Comparison of ENCODE assay signal across 8 cellular contexts in genomic region chr2:218658671-218659257, GRCh38. TPM values are rescaled to one million over a fixed set of nuclear protein-coding genes. Genes with fewer than 3 reads are reported as not detected.
DNase-seq lines count a peak whose midpoint lies in the region; ATAC-seq, FAIRE-seq and TF ChIP-seq lines count a peak whose summit lies in the region.

No MANE protein-coding gene starts in this region.

- CTCF ChIA-PET in activated CD8-positive, alpha-beta T cell treated with anti-CD3 and anti-CD28 coated beads for 36 hours (lab: Charles Lee) = interaction anchor here (0.8 to 5.7 kb wide), 18 partner anchors 11 to 239 kb away, joined by 3 to 57 read pairs (median 4); partner anchors contain the start of genes RNF25, STK36 and TTLL4

- peaks cover 29% of the 10 kb centered on the region for H3K4me1 Mint-ChIP-seq in activated CD8-positive, alpha-beta T cell treated with anti-CD3 and anti-CD28 coated beads for 36 hours (ENCODE audit: low read depth)
- H3K4me1 Mint-ChIP-seq in nephron = peaks cover 23% of the 10 kb centered on the region

- peak overlapping the region; percentile 64 for H3K27ac ChIP-seq in epithelial cell of prostate
- H3K27ac ChIP-seq in upper lobe of left lung = peak overlapping the region; percentile 58 to 81 (median 76)

- peaks cover 17 to 57% (median 40%) of the 10 kb centered on the region in 4 donors for H3K36me3 ChIP-seq in upper lobe of left lung

- peak overlapping the region; percentile 92 for H3K4me3 Mint-ChIP-seq in activated CD8-positive, alpha-beta T cell treated with anti-CD3 and anti-CD28 coated beads for 36 hours
- H3K4me3 Mint-ChIP-seq in nephron = peak overlapping the region; percentile 96 to 98 (median 98)

- intact Hi-C loops in activated CD8-positive, alpha-beta T cell treated with anti-CD3 and anti-CD28 coated beads for 36 hours (cut with micrococcal nuclease) = loop anchor here (1.0 kb wide), 1 partner anchor 189 kb away; no protein-coding TSS in a partner anchor

- ATAC-seq in HG02884 (IDR thresholded peaks at IDR 0.05; ENCODE audit: unreplicated experiment) (peak; percentile 29), upper lobe of left lung (ENCODE audit: low FRiP score in 2 of 2) (peak; percentile 31 to 69)
- ATAC-seq in activated CD8-positive, alpha-beta T cell treated with anti-CD3 and anti-CD28 coated beads for 36 hours = peak; percentile 38

- peaks cover 12 to 22% (median 18%) of the 10 kb centered on the region in 4 donors for H3K4me1 ChIP-seq in upper lobe of left lung

- 3 to 4% methylated on average over 24 to 25 of the region's 27 CpGs for WGBS in upper lobe of left lung, 2 donors

- H3K27ac Mint-ChIP-seq in activated CD8-positive, alpha-beta T cell treated with anti-CD3 and anti-CD28 coated beads for 36 hours = peak overlapping the region; percentile 92
- H3K27ac Mint-ChIP-seq in nephron = peak overlapping the region; percentile 72 to 86 (median 80)

- POLR2A ChIA-PET in activated CD8-positive, alpha-beta T cell treated with anti-CD3 and anti-CD28 coated beads for 36 hours (lab: Charles Lee) = interaction anchor here (0.8 to 5.3 kb wide), 16 partner anchors 9 to 571 kb away, joined by 3 to 61 read pairs (median 4); partner anchors contain the start of genes ANKZF1, ATG9A, RNF25 and STK36

- TF ChIP-seq POLR2A in GM12892 (IDR thresholded peaks at IDR 0.05; ENCODE audit: low read depth, low read length) (no peak), upper lobe of left lung (IDR thresholded peaks at IDR 0.05) (no peak)

- no peaks in the 10 kb centered on the region for H3K9me3 ChIP-seq in upper lobe of left lung

- H3K27me3 Mint-ChIP-seq in activated CD8-positive, alpha-beta T cell treated with anti-CD3 and anti-CD28 coated beads for 36 hours = no peaks in the 10 kb centered on the region
- no peaks in the 10 kb centered on the region for H3K27me3 Mint-ChIP-seq in nephron (ENCODE audit: low read depth)

- no peaks in the 10 kb centered on the region for H3K27me3 ChIP-seq in upper lobe of left lung

- H3K4me3 ChIP-seq in upper lobe of left lung = peak overlapping the region; percentile 62 to 86 (median 78)

- no peak for TF ChIP-seq EP300 in upper lobe of left lung (IDR thresholded peaks at IDR 0.05)

- DNase-seq in AG08396 (ENCODE audit: low spot score) (peak; percentile 55), GM12892 (ENCODE audit: insufficient read length) (peak; percentile 50), NCI-H2171 (lab: John Stamatoyannopoulos, UW) (peak; percentile 40), epithelial cell of prostate (ENCODE audit: low read depth, low spot score) (no peak), upper lobe of left lung (peak in 1 of 2 donors; percentile 53)
- peak; percentile 67 for DNase-seq in activated CD8-positive, alpha-beta T cell treated with anti-CD3 and anti-CD28 coated beads for 36 hours

- TF ChIP-seq CTCF in activated CD8-positive, alpha-beta T cell treated with anti-CD3 and anti-CD28 coated beads for 36 hours (IDR thresholded peaks at IDR 0.05) = peak; percentile 59
- TF ChIP-seq CTCF in nephron (IDR thresholded peaks at IDR 0.05; ENCODE audit: unreplicated experiment in 3 of 3) (peak; percentile 29 to 49 (median 45)), upper lobe of left lung (IDR thresholded peaks at IDR 0.05) (peak in 3 of 6 experiments; percentile 27 to 32 (median 31))

- no peak for FAIRE-seq in GM12892 (lab: Jason Lieb, UNC)

- peaks cover 50% of the 10 kb centered on the region for H3K36me3 Mint-ChIP-seq in activated CD8-positive, alpha-beta T cell treated with anti-CD3 and anti-CD28 coated beads for 36 hours (ENCODE audit: low read depth)
- peaks cover 27% of the 10 kb centered on the region for H3K36me3 Mint-ChIP-seq in nephron (ENCODE audit: low read depth)

- no peaks in the 10 kb centered on the region for H3K9me3 Mint-ChIP-seq in activated CD8-positive, alpha-beta T cell treated with anti-CD3 and anti-CD28 coated beads for 36 hours
- no peaks in the 10 kb centered on the region for H3K9me3 Mint-ChIP-seq in nephron

RNA-seq across cellular contexts. Expression of gene ZNF142, which starts 0.7 kb away (rescaled TPM):
- 8.8 TPM for polyA plus RNA-seq in GM12892 (2012; ENCODE audit: missing spikeins)
- total RNA-seq in activated CD8-positive, alpha-beta T cell treated with anti-CD3 and anti-CD28 coated beads for 36 hours = 10 to 100 TPM; 30.4 to 33.7 TPM
- 10 to 100 TPM; 17.1 to 58.7 (median 24.6) TPM for total RNA-seq in upper lobe of left lung

RNA-seq across cellular contexts. Expression of gene BCS1L, which starts 0.7 kb away (rescaled TPM):
- polyA plus RNA-seq in GM12892 (2012; ENCODE audit: missing spikeins) = 51.7 TPM
- total RNA-seq in activated CD8-positive, alpha-beta T cell treated with anti-CD3 and anti-CD28 coated beads for 36 hours = 10 to 100 TPM; 69.6 to 76.3 TPM
- 100 to 1,000 TPM in 1 of 6 donors, 10 to 100 TPM in 5; 18.2 to 128 (median 32.2) TPM for total RNA-seq in upper lobe of left lung

RNA-seq across cellular contexts. Expression of gene RNF25, which starts 13.0 kb away (rescaled TPM):
- 14.8 TPM for polyA plus RNA-seq in GM12892 (2012; ENCODE audit: missing spikeins)
- 10 to 100 TPM; 14.7 to 17.0 TPM for total RNA-seq in activated CD8-positive, alpha-beta T cell treated with anti-CD3 and anti-CD28 coated beads for 36 hours
- 10 to 100 TPM in 5 of 6 donors, 1 to 10 TPM in 1; 7.3 to 25.7 (median 17.8) TPM for total RNA-seq in upper lobe of left lung

RNA-seq across cellular contexts. Expression of gene STK36, which starts 13.1 kb away (rescaled TPM):
- 13.1 TPM for polyA plus RNA-seq in GM12892 (2012; ENCODE audit: missing spikeins)
- 10 to 100 TPM; 11.6 to 14.9 TPM for total RNA-seq in activated CD8-positive, alpha-beta T cell treated with anti-CD3 and anti-CD28 coated beads for 36 hours
- 100 to 1,000 TPM in 1 of 6 donors, 10 to 100 TPM in 5; 21.3 to 153 (median 36.8) TPM for total RNA-seq in upper lobe of left lung

RNA-seq across cellular contexts. Expression of gene PLCD4, which starts 51.1 kb away (rescaled TPM):
- 0.83 TPM for polyA plus RNA-seq in GM12892 (2012; ENCODE audit: missing spikeins)
- under 1 TPM; 0.34 to 0.49 TPM for total RNA-seq in activated CD8-positive, alpha-beta T cell treated with anti-CD3 and anti-CD28 coated beads for 36 hours
- under 1 TPM in 4 of 6 donors, not detected in 2; 0.30 to 0.98 (median 0.37) TPM for total RNA-seq in upper lobe of left lung
